13 cellular contexts compared by ENCODE assay signal in genomic region chr5:82352146-82352791, GRCh38.
DNase-seq lines count a peak whose midpoint lies in the region; TF ChIP-seq lines count a peak whose summit lies in the region.
"Had no signal": no experiment of that assay in that cellular context is flagged by ENCODE, and none has a peak within 500 bp of the region (broad histone marks: within the 10 kb centered on the region; RNA-seq: fewer than 3 reads in every experiment).

No MANE protein-coding gene starts in this region.

- 77% methylated on average over 7 of the region's 7 CpGs for WGBS in mammary epithelial cell (ENCODE audit: low coverage, missing lambda C conversion rate)

- H3K9ac ChIP-seq in mammary epithelial cell (ENCODE audit: insufficient read depth, low read length) (no peak overlapping the region), fibroblast of lung (ENCODE audit: insufficient read depth, low read length) (no peak overlapping the region)

- in situ Hi-C loops in mammary epithelial cell (cut with MboI; ENCODE audit: low sequenced_read_pairs in 2 of 2), result loop anchor here (10.0 to 25.0 kb wide), 5 partner anchors 285 to 1210 kb away; partner anchors contain the start of gene VCAN (in 1 of the 2)

- no peaks in the 10 kb centered on the region for H3K79me2 ChIP-seq in mammary epithelial cell (ENCODE audit: insufficient read depth, low read length)
- H3K79me2 ChIP-seq in fibroblast of lung (ENCODE audit: control insufficient read depth, insufficient read depth, low read length), result no peaks in the 10 kb centered on the region

- H2AFZ ChIP-seq in mammary epithelial cell (ENCODE audit: low read depth, low read length) (no peak overlapping the region), fibroblast of lung (ENCODE audit: low read length) (no peak overlapping the region)

- dilution Hi-C loops in mammary epithelial cell (cut with HindIII; ENCODE audit: low sequenced_read_pairs), result no loop called here

- H3K36me3 ChIP-seq in mammary epithelial cell (ENCODE audit: insufficient read depth, low read length) (no peaks in the 10 kb centered on the region), fibroblast of lung (ENCODE audit: control insufficient read depth, insufficient read depth, low read length) (no peaks in the 10 kb centered on the region), tibial artery (no peaks in the 10 kb centered on the region)
- H3K36me3 ChIP-seq: breast epithelium, ovary had no signal

- no peaks in the 10 kb centered on the region for H3K9me3 Mint-ChIP-seq in MCF 10A (ENCODE audit: unreplicated experiment)
- no peaks in the 10 kb centered on the region for H3K9me3 Mint-ChIP-seq in progenitor cell of endocrine pancreas (ENCODE audit: low read depth)
- H3K9me3 Mint-ChIP-seq: stimulated activated naive CD8-positive, alpha-beta T cell treated with anti-CD3 and anti-CD28 coated beads, Interleukin-15, amount 100 ng/mL, for 72 hours had no signal

- peak overlapping the region; percentile 68 for H3K27ac Mint-ChIP-seq in MCF 10A (ENCODE audit: low read depth, unreplicated experiment)
- no peak overlapping the region for H3K27ac Mint-ChIP-seq in progenitor cell of endocrine pancreas
- H3K27ac Mint-ChIP-seq: stimulated activated naive CD8-positive, alpha-beta T cell treated with anti-CD3 and anti-CD28 coated beads, Interleukin-15, amount 100 ng/mL, for 72 hours had no signal

- intact Hi-C loops in MCF 10A (cut with micrococcal nuclease), result loop anchor here (1.0 to 10.0 kb wide), 8 partner anchors 69 to 1360 kb away; partner anchors contain the start of genes TMEM167A and XRCC4
- intact Hi-C loops in mammary epithelial cell (cut with micrococcal nuclease), result loop anchor here (1.0 to 10.0 kb wide), 6 partner anchors 143 to 1360 kb away; partner anchors contain the start of genes TMEM167A and XRCC4
- intact Hi-C loops in tibial artery (cut with DNase I; ENCODE audit: low total_unique reads), result loop anchor here (10.0 kb wide), 2 partner anchors 283 to 1213 kb away; no protein-coding TSS in a partner anchor

- CTCF ChIA-PET in MCF 10A (lab: Yijun Ruan, JAX) (interaction anchor here (0.6 to 6.0 kb wide), 21 partner anchors 8 to 1668 kb away, joined by 3 to 45 read pairs (median 4); partner anchors contain the start of gene VCAN), mammary epithelial cell (lab: Charles Lee; ENCODE audit: low non-redundant PET) (interaction anchor here (0.6 kb wide), 1 partner anchor 70 kb away, joined by 3 read pairs; no protein-coding TSS in a partner anchor), RWPE1 (lab: Yijun Ruan, JAX) (interaction anchor here (0.6 to 1.4 kb wide), 14 partner anchors 12 to 1179 kb away, joined by 3 to 5 read pairs (median 3); no protein-coding TSS in a partner anchor)

- H3K27me3 ChIP-seq in mammary epithelial cell (ENCODE audit: insufficient read depth, low read length) (no peaks in the 10 kb centered on the region), fibroblast of lung (ENCODE audit: control insufficient read depth, insufficient read depth, low read length) (no peaks in the 10 kb centered on the region), tibial artery (no peaks in the 10 kb centered on the region)
- H3K27me3 ChIP-seq: breast epithelium, ovary had no signal

- peaks cover 43% of the 10 kb centered on the region for H3K4me1 Mint-ChIP-seq in MCF 10A (ENCODE audit: insufficient read depth, unreplicated experiment)
- H3K4me1 Mint-ChIP-seq in progenitor cell of endocrine pancreas (ENCODE audit: low read depth), result peaks cover 7% of the 10 kb centered on the region

- no peaks in the 10 kb centered on the region for H3K9me3 ChIP-seq in mammary epithelial cell (replicated peaks; ENCODE audit: insufficient read depth, low read length)
- H3K9me3 ChIP-seq in fibroblast of lung (ENCODE audit: control insufficient read depth, insufficient read depth, low read depth, low read length), result no peaks in the 10 kb centered on the region
- H3K9me3 ChIP-seq in tibial artery, result no peaks in the 10 kb centered on the region
- H3K9me3 ChIP-seq: breast epithelium, ovary had no signal

- TF ChIP-seq CTCF in MCF 10A (IDR thresholded peaks at IDR 0.05; ENCODE audit: unreplicated experiment) (no peak), mammary epithelial cell (conservative IDR thresholded peaks at IDR 0.05 in 1 of 2, IDR thresholded peaks at IDR 0.05 in 1 of 2; ENCODE audit: extremely low read depth in 1 of 2, insufficient read depth in 1 of 2, low read depth in 1 of 2, low read length in 2 of 2) (no peak), RWPE1 (conservative IDR thresholded peaks at IDR 0.05; ENCODE audit: low read depth) (peak; percentile 41), fibroblast of lung (conservative IDR thresholded peaks at IDR 0.05 in 1 of 2, IDR thresholded peaks at IDR 0.05 in 1 of 2; ENCODE audit: low read depth in 1 of 2, low read length in 2 of 2) (no peak), tibial artery (IDR thresholded peaks at IDR 0.05) (no peak), progenitor cell of endocrine pancreas (IDR thresholded peaks at IDR 0.05; ENCODE audit: unreplicated experiment) (no peak)

- BruUV-seq in MCF 10A (replicated peaks; lab: Mats Ljungman, UMichigan), result no TSS peak
- BruUV-seq in mammary epithelial cell (replicated peaks; lab: Mats Ljungman, UMichigan), result no TSS peak

- H3K27ac ChIP-seq in mammary epithelial cell (ENCODE audit: insufficient read depth, low read depth, low read length), result no peak overlapping the region
- H3K27ac ChIP-seq in RWPE1, result no peak overlapping the region
- H3K27ac ChIP-seq in fibroblast of lung (ENCODE audit: insufficient read depth, low read length), result peak overlapping the region; percentile 34
- peak overlapping the region; percentile 58 to 77 for H3K27ac ChIP-seq in tibial artery
- H3K27ac ChIP-seq: ovary had no signal

- H3K27me3 Mint-ChIP-seq in MCF 10A (ENCODE audit: insufficient read depth, unreplicated experiment) (no peaks in the 10 kb centered on the region), progenitor cell of endocrine pancreas (peaks cover 31% of the 10 kb centered on the region)
- H3K27me3 Mint-ChIP-seq: stimulated activated naive CD8-positive, alpha-beta T cell treated with anti-CD3 and anti-CD28 coated beads, Interleukin-15, amount 100 ng/mL, for 72 hours had no signal

- no peak overlapping the region for H3K4me3 Mint-ChIP-seq in MCF 10A (ENCODE audit: unreplicated experiment)
- no peak overlapping the region for H3K4me3 Mint-ChIP-seq in progenitor cell of endocrine pancreas (ENCODE audit: low read depth)
- H3K4me3 Mint-ChIP-seq: stimulated activated naive CD8-positive, alpha-beta T cell treated with anti-CD3 and anti-CD28 coated beads, Interleukin-15, amount 100 ng/mL, for 72 hours had no signal

- H4K20me1 ChIP-seq in mammary epithelial cell (ENCODE audit: insufficient read depth, low read length), result no peaks in the 10 kb centered on the region
- no peaks in the 10 kb centered on the region for H4K20me1 ChIP-seq in fibroblast of lung (ENCODE audit: control insufficient read depth, extremely low read depth, insufficient read depth, low read length)

- no peak for DNase-seq in MCF 10A (ENCODE audit: unreplicated experiment)
- no peak for DNase-seq in mammary epithelial cell
- DNase-seq in RWPE1 (ENCODE audit: low spot score), result peak; percentile 34
- peak in 1 of 2 donors; percentile 53 for DNase-seq in fibroblast of lung (ENCODE audit: low read depth in 2 of 2)
- no peak for DNase-seq in tibial artery
- DNase-seq in progenitor cell of endocrine pancreas (ENCODE audit: low spot score, unreplicated experiment), result no peak
- no peak for DNase-seq in activated CD4-positive, alpha-beta T cell treated with anti-CD3 and anti-CD28 coated beads for 1 hour
- DNase-seq in RKO (ENCODE audit: low spot score), result no peak
- DNase-seq: activated T-cell treated with anti-CD3 and anti-CD28 coated beads, Interleukin-2, amount 50 U/mL, for 48 hours; ovary; stimulated activated CD4-positive, alpha-beta T cell treated with anti-CD3 and anti-CD28 coated beads, Interleukin-4, amount 100 ng/mL, for 24 hours; stimulated activated naive CD8-positive, alpha-beta T cell treated with anti-CD3 and anti-CD28 coated beads, Interleukin-15, amount 100 ng/mL, for 72 hours had no signal

- POLR2A ChIA-PET in MCF 10A (lab: Yijun Ruan, JAX) (interaction anchor here (0.8 to 1.7 kb wide), 2 partner anchors 17 to 1120 kb away, joined by 3 read pairs; partner anchors contain the start of gene VCAN), RWPE1 (lab: Yijun Ruan, JAX; ENCODE audit: low non-redundant PET) (no interaction called here)

- H3K36me3 Mint-ChIP-seq in MCF 10A (ENCODE audit: insufficient read depth, unreplicated experiment) (no peaks in the 10 kb centered on the region), progenitor cell of endocrine pancreas (ENCODE audit: insufficient read depth) (no peaks in the 10 kb centered on the region)

- peaks cover 3% of the 10 kb centered on the region for H3K4me1 ChIP-seq in mammary epithelial cell (ENCODE audit: insufficient read depth, low read length)
- H3K4me1 ChIP-seq in fibroblast of lung (ENCODE audit: control insufficient read depth, extremely low read depth, insufficient read depth, low read length), result peaks cover 24% of the 10 kb centered on the region
- H3K4me1 ChIP-seq in tibial artery, result peaks cover 0 to 64% (median 31%) of the 10 kb centered on the region in 4 donors
- H3K4me1 ChIP-seq: breast epithelium had no signal

- H3K4me2 ChIP-seq in mammary epithelial cell (ENCODE audit: insufficient read depth, low read depth, low read length) (no peak overlapping the region), fibroblast of lung (ENCODE audit: extremely low read depth, insufficient read depth, low read length) (peak overlapping the region; percentile 62)

- H3K4me3 ChIP-seq in mammary epithelial cell (replicated peaks in 1 of 3; ENCODE audit: insufficient read depth in 1 of 3, low read depth in 2 of 3, low read length in 3 of 3) (no peak overlapping the region), fibroblast of lung (replicated peaks in 1 of 4; ENCODE audit: control extremely low read depth in 1 of 4, insufficient read depth in 1 of 4, low read depth in 3 of 4, low read length in 4 of 4) (no peak overlapping the region), tibial artery (no peak overlapping the region)
- H3K4me3 ChIP-seq: breast epithelium, ovary had no signal

Comparison
In these comparisons a context has a peak if more than half of its experiments do, and no peak if none do; other contexts are left out.
1. H3K27ac ChIP-seq: peak in fibroblast of lung (single experiment) and tibial artery (2 of 2); none in mammary epithelial cell (single experiment) and RWPE1 (single experiment).